Comparison of ENCODE assay signal across 12 cellular contexts in genomic region chr2:127864877-127865276, GRCh38. TPM values are rescaled to one million over a fixed set of nuclear protein-coding genes. Genes with fewer than 3 reads are reported as not detected.
DNase-seq lines count a peak whose midpoint lies in the region; ATAC-seq and TF ChIP-seq lines count a peak whose summit lies in the region.
"Had no signal": no experiment of that assay in that cellular context is flagged by ENCODE, and none has a peak within 500 bp of the region (broad histone marks: within the 10 kb centered on the region; RNA-seq: fewer than 3 reads in every experiment).

No MANE protein-coding gene starts in this region.

- no peak overlapping the region for H3K27ac ChIP-seq in RWPE2 (ENCODE audit: poor library complexity, severe bottlenecking)
- H3K27ac ChIP-seq in hepatocyte = no peak overlapping the region
- no peak overlapping the region for H3K27ac ChIP-seq in suprapubic skin
- no peak overlapping the region for H3K27ac ChIP-seq in smooth muscle cell (ENCODE audit: low read depth)
- H3K27ac ChIP-seq: neural progenitor cell had no signal

- H3K9me2 ChIP-seq in hepatocyte (replicated peaks; ENCODE audit: insufficient read depth) = no peaks in the 10 kb centered on the region

- H3K27me3 ChIP-seq in RWPE2 (ENCODE audit: insufficient read depth, poor library complexity, severe bottlenecking) (no peaks in the 10 kb centered on the region), hepatocyte (no peaks in the 10 kb centered on the region), suprapubic skin (no peaks in the 10 kb centered on the region), smooth muscle cell (ENCODE audit: low read depth) (no peaks in the 10 kb centered on the region)
- H3K27me3 ChIP-seq: neural progenitor cell had no signal

- H3K4me2 ChIP-seq in hepatocyte (no peak overlapping the region), smooth muscle cell (no peak overlapping the region)
- H3K4me2 ChIP-seq: neural progenitor cell had no signal

- DNase-seq in ACHN (peak; percentile 64), GM12865 (ENCODE audit: low read depth) (no peak), RWPE2 (ENCODE audit: low spot score) (no peak), hepatocyte (ENCODE audit: low spot score) (peak; percentile 16), suprapubic skin (ENCODE audit: low spot score in 2 of 2) (no peak), smooth muscle cell (lab: John Stamatoyannopoulos, UW; ENCODE audit: unreplicated experiment) (no peak)
- DNase-seq: activated CD8-positive, alpha-beta memory T cell treated with anti-CD3 and anti-CD28 coated beads, Interleukin-2, amount 50 U/mL, for 48 hours; anterior cingulate cortex; NCI-H748 treated with DMSO at 0.1 percent for 48 hours had no signal

- H3K4me1 ChIP-seq in RWPE2 (ENCODE audit: insufficient read depth, poor library complexity, severe bottlenecking) = peaks cover 2% of the 10 kb centered on the region
- H3K4me1 ChIP-seq in hepatocyte (ENCODE audit: insufficient read depth) = peaks cover 2% of the 10 kb centered on the region
- H3K4me1 ChIP-seq in suprapubic skin = peaks cover 1% of the 10 kb centered on the region
- peaks cover 4% of the 10 kb centered on the region for H3K4me1 ChIP-seq in smooth muscle cell (ENCODE audit: low read depth)

- ATAC-seq in RWPE2 (ENCODE audit: low read depth) (0 out of 3 replicates have a peak, but pooled peaks have one; percentile 33), HG03108 (IDR thresholded peaks at IDR 0.05; ENCODE audit: unreplicated experiment) (no peak), GM19452 (IDR thresholded peaks at IDR 0.05; ENCODE audit: unreplicated experiment) (no peak)

- TF ChIP-seq POLR2A in suprapubic skin (IDR thresholded peaks at IDR 0.05) = no peak

- H3K9me3 ChIP-seq in RWPE2 (ENCODE audit: severe bottlenecking) (no peaks in the 10 kb centered on the region), hepatocyte (ENCODE audit: low read depth) (no peaks in the 10 kb centered on the region), suprapubic skin (no peaks in the 10 kb centered on the region), smooth muscle cell (replicated peaks; ENCODE audit: low read depth) (no peaks in the 10 kb centered on the region)

- 79% methylated on average over 11 of the region's 11 CpGs for WGBS in hepatocyte (ENCODE audit: low lambda C conversion rate, missing lambda C conversion rate)
- 82% methylated on average over 11 of the region's 11 CpGs for WGBS in suprapubic skin
- WGBS in smooth muscle cell (ENCODE audit: low lambda C conversion rate) = 86% methylated on average over 11 of the region's 11 CpGs

- no peak for TF ChIP-seq EP300 in suprapubic skin (IDR thresholded peaks at IDR 0.05)

- H3K36me3 ChIP-seq in RWPE2 (ENCODE audit: low read depth) (peaks cover 66% of the 10 kb centered on the region), hepatocyte (replicated peaks; ENCODE audit: insufficient read depth, low read depth) (no peaks in the 10 kb centered on the region), suprapubic skin (peaks cover 68% of the 10 kb centered on the region), smooth muscle cell (ENCODE audit: low read depth) (peaks cover 18% of the 10 kb centered on the region)

- H4K20me1 ChIP-seq in hepatocyte (ENCODE audit: insufficient read depth, poor library complexity, severe bottlenecking) (no peaks in the 10 kb centered on the region), smooth muscle cell (ENCODE audit: low read depth) (peaks cover 31% of the 10 kb centered on the region)

- TF ChIP-seq CTCF in GM12865 (IDR thresholded peaks at IDR 0.05; ENCODE audit: insufficient read depth, low read depth, low read length, missing control alignments) (peak; percentile 13), RWPE2 (IDR thresholded peaks at IDR 0.05; ENCODE audit: poor library complexity, severe bottlenecking) (peak; percentile 15), hepatocyte (IDR thresholded peaks at IDR 0.05; ENCODE audit: poor library complexity) (no peak), suprapubic skin (IDR thresholded peaks at IDR 0.05) (no peak), smooth muscle cell (IDR thresholded peaks at IDR 0.05; ENCODE audit: borderline replicate concordance, insufficient read depth, poor library complexity, severe bottlenecking) (no peak)

- H3F3A ChIP-seq in smooth muscle cell (ENCODE audit: low read depth) = peaks cover 13% of the 10 kb centered on the region

- no peak overlapping the region for H3K4me3 ChIP-seq in GM12865 (ENCODE audit: low read depth, low read length)
- no peak overlapping the region for H3K4me3 ChIP-seq in RWPE2 (ENCODE audit: severe bottlenecking)
- H3K4me3 ChIP-seq in hepatocyte = no peak overlapping the region
- no peak overlapping the region for H3K4me3 ChIP-seq in suprapubic skin
- no peak overlapping the region for H3K4me3 ChIP-seq in smooth muscle cell
- H3K4me3 ChIP-seq: neural progenitor cell had no signal

- H3K79me2 ChIP-seq in hepatocyte = peaks cover 19% of the 10 kb centered on the region
- no peaks in the 10 kb centered on the region for H3K79me2 ChIP-seq in smooth muscle cell (ENCODE audit: low read depth)

- no peak overlapping the region for H3K9ac ChIP-seq in smooth muscle cell (ENCODE audit: low read depth)
- H3K9ac ChIP-seq: neural progenitor cell had no signal

- in situ Hi-C loops in ACHN (cut with HindIII; ENCODE audit: low pct_ligation_motif_present, low pct_unique_long_range_greater_than_20kb, low sequenced_read_pairs) = no loop called here

- H2AFZ ChIP-seq in hepatocyte (no peak overlapping the region), smooth muscle cell (ENCODE audit: low read depth) (no peak overlapping the region)
- H2AFZ ChIP-seq: neural progenitor cell had no signal

RNA-seq across cellular contexts. Expression of gene POLR2D, which starts 6.9 kb away (rescaled TPM):
- total RNA-seq in hepatocyte = 19.9 and 25.2 TPM in 2 replicates
- 22.0 and 31.4 TPM in 2 replicates for polyA plus RNA-seq in hepatocyte
- total RNA-seq in suprapubic skin = 10 to 100 TPM in 3 of 4 donors, 1 to 10 TPM in 1; 9.5 to 16.5 (median 12.2) TPM
- total RNA-seq in smooth muscle cell = 11.4 and 13.4 TPM in 2 replicates
- 25.4 and 25.8 TPM in 2 replicates for polyA plus RNA-seq in smooth muscle cell

RNA-seq across cellular contexts. Expression of gene AMMECR1L, which starts 20.9 kb away (rescaled TPM):
- total RNA-seq in hepatocyte (10.1 and 14.7 TPM in 2 replicates), suprapubic skin (10 to 100 TPM; 13.9 to 18.9 (median 16.1) TPM), smooth muscle cell (13.8 and 14.7 TPM in 2 replicates)
- polyA plus RNA-seq in hepatocyte (8.1 and 9.3 TPM in 2 replicates), smooth muscle cell (11.3 and 11.8 TPM in 2 replicates)

RNA-seq across cellular contexts. Expression of gene WDR33, which starts 53.9 kb away (rescaled TPM):
- total RNA-seq in hepatocyte (36.2 and 47.5 TPM in 2 replicates), suprapubic skin (10 to 100 TPM; 31.9 to 85.8 (median 44.1) TPM), smooth muscle cell (30.4 and 39.0 TPM in 2 replicates)
- polyA plus RNA-seq in hepatocyte (33.5 and 43.3 TPM in 2 replicates), smooth muscle cell (43.3 and 43.7 TPM in 2 replicates)

Comparison
In these comparisons a context has a peak if more than half of its experiments do, and no peak if none do; other contexts are left out.
1. DNase-seq: peak in ACHN (single experiment) and hepatocyte (single experiment); none in GM12865 (single experiment), RWPE2 (single experiment), suprapubic skin (0 of 2) and smooth muscle cell (single experiment).
2. CTCF ChIP-seq: peak in GM12865 (single experiment) and RWPE2 (single experiment); none in hepatocyte (single experiment), suprapubic skin (0 of 2) and smooth muscle cell (single experiment).